In the genomic region with DNA sequence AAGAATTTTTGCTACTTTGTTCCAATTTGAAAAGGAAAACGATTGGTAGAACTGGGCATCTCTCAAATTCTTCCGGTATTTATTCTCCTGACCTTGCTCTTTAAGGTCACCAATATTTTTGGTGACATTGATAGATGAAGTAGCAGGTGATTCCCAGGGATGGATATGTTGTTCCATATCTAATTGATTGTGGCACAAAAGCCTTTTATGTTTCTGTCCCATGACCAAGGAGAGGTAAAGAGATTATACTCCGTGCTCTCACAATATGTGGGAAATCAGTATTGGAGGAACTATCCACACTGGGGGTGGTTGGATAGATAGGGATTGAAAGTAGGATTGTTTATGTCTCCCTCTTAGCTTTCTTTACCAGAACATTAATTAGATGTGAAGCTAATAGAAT, we compare ENCODE assay signal across 35 cellular contexts.
"Had no signal": no experiment of that assay in that cellular context is flagged by ENCODE, and none has a peak within 500 bp of the region (broad histone marks: within the 10 kb centered on the region; RNA-seq: fewer than 3 reads in every experiment).

No MANE protein-coding gene starts in this region.

- H3K27me3 ChIP-seq: MG63 had no signal

- H3K27ac ChIP-seq: KMS-11 had no signal

- H3K9me3 ChIP-seq: MG63 had no signal

- DNase-seq: Karpas-422, Kasumi-1, KBM-7, KG1, MG63, MM.1S, MV-4-11, NCI-H1048, NCI-H1092, NCI-H1092 treated with DMSO at 0.1 percent for 48 hours, NCI-H1105, NCI-H1417, NCI-H1417 treated with DMSO at 0.1 percent for 48 hours, NCI-H1436, NCI-H1436 treated with DMSO at 0.1 percent for 48 hours, NCI-H146, NCI-H1694, NCI-H1694 treated with DMSO at 0.1 percent for 48 hours, NCI-H187, NCI-H187 treated with DMSO at 0.1 percent for 48 hours, NCI-H1930, NCI-H2029, NCI-H2029 treated with DMSO at 0.1 percent for 48 hours, NCI-H2081, NCI-H2081 treated with DMSO at 0.1 percent for 48 hours, NCI-H2107, NCI-H2171, NCI-H2171 treated with DMSO at 0.1 percent for 48 hours, NCI-H2227 treated with DMSO at 0.1 percent for 48 hours, NCI-H226, NCI-H345, NCI-H446, NCI-H446 treated with DMSO at 0.1 percent for 48 hours, NCI-H510A had no signal

- H3K4me3 ChIP-seq: MG63 had no signal

- H3K9ac ChIP-seq: KMS-11 had no signal

- H3K36me3 ChIP-seq: MG63 had no signal

- H3K4me2 ChIP-seq: KMS-11 had no signal
